In the genomic region with DNA sequence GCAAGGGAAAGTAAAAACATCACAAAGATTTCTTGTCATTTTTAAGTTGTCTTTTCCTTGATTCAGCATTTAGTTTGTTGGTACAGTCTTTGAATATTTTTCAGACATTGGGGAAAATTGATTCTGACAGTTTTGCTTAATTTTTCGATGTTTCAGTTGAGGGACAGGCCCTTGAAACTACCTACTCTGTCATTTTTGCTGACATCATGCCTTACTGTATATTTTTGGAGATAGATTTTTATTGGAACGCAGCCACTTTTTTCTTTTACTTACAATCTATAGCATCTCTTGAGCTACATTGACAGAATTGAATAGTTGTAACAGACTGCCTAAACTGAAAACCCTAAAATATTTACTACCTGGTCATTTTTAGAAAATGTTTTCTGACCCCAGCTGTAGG, we compare ENCODE assay signal across 31 cellular contexts.
"Had no signal": no experiment of that assay in that cellular context is flagged by ENCODE, and none has a peak within 500 bp of the region (broad histone marks: within the 10 kb centered on the region; RNA-seq: fewer than 3 reads in every experiment).

No MANE protein-coding gene starts in this region.

- H3K36me3 ChIP-seq: esophagus muscularis mucosa, gastroesophageal sphincter, heart left ventricle, ovary, spleen, thoracic aorta, tibial nerve, upper lobe of right lung, uterus had no signal

- H3K9me3 ChIP-seq: esophagus muscularis mucosa, gastroesophageal sphincter, ovary, psoas muscle, thoracic aorta, tibial nerve, upper lobe of right lung, uterus had no signal

- H3K36me3 Mint-ChIP-seq: naive thymus-derived CD4-positive, alpha-beta T cell; stimulated activated naive B cell treated with anti-CD40 and anti-IgM and Interleukin-4, amounts not matched to agents 10 μg/mL and 1 μg/mL and 100 μg/mL, for 72 hours had no signal

- H3K79me2 ChIP-seq: hepatocyte had no signal

- FAIRE-seq: endothelial cell of umbilical vein, kidney had no signal

- H3K27ac ChIP-seq: coronary artery, esophagus muscularis mucosa, foreskin keratinocyte, gastroesophageal sphincter, heart left ventricle, hepatocyte, ovary, psoas muscle, skin epidermis, spleen, thoracic aorta, tibial nerve, upper lobe of right lung, uterus had no signal

- H3K4me2 ChIP-seq: hepatocyte had no signal

- H3K4me1 Mint-ChIP-seq: naive thymus-derived CD4-positive, alpha-beta T cell; nephron; stimulated activated naive B cell treated with anti-CD40 and anti-IgM and Interleukin-4, amounts not matched to agents 10 μg/mL and 1 μg/mL and 100 μg/mL, for 72 hours had no signal

- H3K27ac Mint-ChIP-seq: naive thymus-derived CD4-positive, alpha-beta T cell; nephron; stimulated activated naive B cell treated with anti-CD40 and anti-IgM and Interleukin-4, amounts not matched to agents 10 μg/mL and 1 μg/mL and 100 μg/mL, for 72 hours; stimulated activated naive CD8-positive, alpha-beta T cell treated with anti-CD3 and anti-CD28 coated beads, Interleukin-15, Interleukin-2, amounts not matched to agents 100 ng/mL and 50 ng/mL, for 24 hours had no signal

- H3K4me3 ChIP-seq: coronary artery, esophagus muscularis mucosa, gastroesophageal sphincter, heart left ventricle, hepatocyte, lung, ovary, psoas muscle, skin epidermis, spleen, thoracic aorta, tibial nerve, upper lobe of right lung, uterus had no signal

- H3K4me3 Mint-ChIP-seq: naive thymus-derived CD4-positive, alpha-beta T cell; nephron; stimulated activated naive B cell treated with anti-CD40 and anti-IgM and Interleukin-4, amounts not matched to agents 10 μg/mL and 1 μg/mL and 100 μg/mL, for 72 hours; stimulated activated naive CD8-positive, alpha-beta T cell treated with anti-CD3 and anti-CD28 coated beads, Interleukin-15, Interleukin-2, amounts not matched to agents 100 ng/mL and 50 ng/mL, for 24 hours had no signal

- H3K27me3 ChIP-seq: esophagus muscularis mucosa, foreskin keratinocyte, gastroesophageal sphincter, heart left ventricle, hepatocyte, ovary, spleen, tibial nerve, upper lobe of right lung, uterus had no signal

- DNase-seq: dermis blood vessel endothelial cell; effector memory CD4-positive, alpha-beta T cell; heart left ventricle; kidney; mesenchymal stem cell; midbrain; naive thymus-derived CD4-positive, alpha-beta T cell; occipital lobe; ovary; posterior cingulate gyrus; psoas muscle; right cardiac atrium; spleen; stimulated activated CD4-positive, alpha-beta T cell treated with anti-CD3 and anti-CD28 coated beads, Interleukin-15, amount 100 ng/mL, for 24 hours; stimulated activated CD4-positive, alpha-beta T cell treated with anti-CD3 and anti-CD28 coated beads, Interleukin-2, amount 100 ng/mL, for 48 hours; stimulated activated naive B cell treated with anti-CD40 and anti-IgM and Interleukin-4, amounts not matched to agents 10 μg/mL and 1 μg/mL and 100 μg/mL, for 72 hours; upper lobe of right lung; uterus had no signal

- H3K4me1 ChIP-seq: esophagus muscularis mucosa, foreskin keratinocyte, gastroesophageal sphincter, heart left ventricle, psoas muscle, spleen, tibial nerve, upper lobe of right lung, uterus had no signal

- H2AFZ ChIP-seq: hepatocyte had no signal

- ATAC-seq: foreskin keratinocyte; gastroesophageal sphincter; heart left ventricle; left lobe of liver; naive thymus-derived CD4-positive, alpha-beta T cell; psoas muscle; right cardiac atrium; stimulated activated naive B cell treated with anti-CD40 and anti-IgM and Interleukin-4, amounts not matched to agents 10 μg/mL and 1 μg/mL and 100 μg/mL, for 72 hours; upper lobe of right lung had no signal

- H3K27me3 Mint-ChIP-seq: naive thymus-derived CD4-positive, alpha-beta T cell; stimulated activated naive B cell treated with anti-CD40 and anti-IgM and Interleukin-4, amounts not matched to agents 10 μg/mL and 1 μg/mL and 100 μg/mL, for 72 hours; stimulated activated naive CD8-positive, alpha-beta T cell treated with anti-CD3 and anti-CD28 coated beads, Interleukin-15, Interleukin-2, amounts not matched to agents 100 ng/mL and 50 ng/mL, for 24 hours had no signal
